In genomic region chr2:86271248-86271647, GRCh38 we compare ENCODE assay signal across 27 cellular contexts.
"Had no signal": no experiment of that assay in that cellular context is flagged by ENCODE, and none has a peak within 500 bp of the region (broad histone marks: within the 10 kb centered on the region; RNA-seq: fewer than 3 reads in every experiment).

No MANE protein-coding gene starts in this region.

- H3K27me3 ChIP-seq: left lung, neural progenitor cell, neutrophil, ovary, right atrium auricular region, suprapubic skin, tibial artery, upper lobe of right lung had no signal

- H3K4me3 ChIP-seq: left lung, lower lobe of right lung, neural progenitor cell, ovary, right atrium auricular region, skin epidermis, suprapubic skin, thoracic aorta, tibial artery, upper lobe of right lung had no signal

- H3K4me1 ChIP-seq: left lung, lower lobe of right lung, neural progenitor cell, suprapubic skin, upper lobe of right lung had no signal

- H3K9me3 ChIP-seq: neutrophil, suprapubic skin had no signal

- H3K36me3 ChIP-seq: left lung, lower lobe of right lung, neutrophil, ovary, right atrium auricular region, suprapubic skin, thoracic aorta, upper lobe of right lung had no signal

- DNase-seq: hypothalamus; immature natural killer cell; kidney; left colon; left lung; lower lobe of right lung; mammary epithelial cell; mesenchymal stem cell; natural killer cell; nephron progenitor cell; ovary; stimulated activated CD4-positive, alpha-beta T cell treated with anti-CD3 and anti-CD28 coated beads, Interleukin-12 subunit alpha, Interleukin-12 subunit beta, amount 100 ng/mL, for 4 hours; stimulated activated CD4-positive, alpha-beta T cell treated with anti-CD3 and anti-CD28 coated beads, Interleukin-4, amount 100 ng/mL, for 24 hours; stimulated activated naive CD4-positive, alpha-beta T cell; tibial artery; trophoblast cell; upper lobe of right lung had no signal

- H3K27ac ChIP-seq: left lung, lower lobe of right lung, neural progenitor cell, neutrophil, ovary, right atrium auricular region, skin epidermis, suprapubic skin, thoracic aorta, tibial artery, upper lobe of right lung had no signal

- H2AFZ ChIP-seq: neural progenitor cell had no signal

- H3K9ac ChIP-seq: neural progenitor cell had no signal

- FAIRE-seq: islet of Langerhans, kidney, urothelium cell line had no signal

- H3K4me2 ChIP-seq: neural progenitor cell had no signal

- ATAC-seq: left colon; left lung; lower lobe of right lung; natural killer cell; sciatic nerve; stimulated activated effector memory CD8-positive, alpha-beta T cell treated with anti-CD3 and anti-CD28 coated beads, Interleukin-12 subunit alpha, Interleukin-12 subunit beta, amount 100 ng/mL, for 72 hours; upper lobe of right lung had no signal
